Comparison of ENCODE assay signal across 16 cellular contexts in genomic region chr15:51771773-51772172, GRCh38. TPM values are rescaled to one million over a fixed set of nuclear protein-coding genes. Genes with fewer than 3 reads are reported as not detected.
A peak's percentile ranks its signal among the peaks of the same experiment; 100 is the strongest.
DNase-seq lines count a peak whose midpoint lies in the region; ATAC-seq and TF ChIP-seq lines count a peak whose summit lies in the region.
"Had no signal": no experiment of that assay in that cellular context is flagged by ENCODE, and none has a peak within 500 bp of the region (broad histone marks: within the 10 kb centered on the region; RNA-seq: fewer than 3 reads in every experiment).

No MANE protein-coding gene starts in this region.

- H3K27ac ChIP-seq in mesodermal cell (ENCODE audit: low read depth, low read length, severe bottlenecking): peak overlapping the region; percentile 63
- H3K27ac ChIP-seq: 22Rv1, RWPE1 had no signal

- H3K4me1 Mint-ChIP-seq in activated T-helper 17 cell treated with anti-CD3 and anti-CD28 coated beads, Interleukin-2, amount 50 U/mL, for 72 hours: peaks cover 11% of the 10 kb centered on the region
- peaks cover 4% of the 10 kb centered on the region for H3K4me1 Mint-ChIP-seq in mesothelial cell of epicardium

- H3K9me3 ChIP-seq in mesodermal cell (ENCODE audit: control insufficient read depth, low read length): no peaks in the 10 kb centered on the region

- peaks cover 15% of the 10 kb centered on the region for H3K36me3 Mint-ChIP-seq in activated T-helper 17 cell treated with anti-CD3 and anti-CD28 coated beads, Interleukin-2, amount 50 U/mL, for 72 hours (ENCODE audit: low read depth)
- peaks cover 13% of the 10 kb centered on the region for H3K36me3 Mint-ChIP-seq in mesothelial cell of epicardium

- no peaks in the 10 kb centered on the region for H3K9me3 Mint-ChIP-seq in activated T-helper 17 cell treated with anti-CD3 and anti-CD28 coated beads, Interleukin-2, amount 50 U/mL, for 72 hours
- no peaks in the 10 kb centered on the region for H3K9me3 Mint-ChIP-seq in mesothelial cell of epicardium
- H3K9me3 Mint-ChIP-seq: CD4-positive, CD25-positive, alpha-beta regulatory T cell had no signal

- peak overlapping the region; percentile 44 for H3K27ac Mint-ChIP-seq in activated T-helper 17 cell treated with anti-CD3 and anti-CD28 coated beads, Interleukin-2, amount 50 U/mL, for 72 hours
- no peak overlapping the region for H3K27ac Mint-ChIP-seq in mesothelial cell of epicardium
- H3K27ac Mint-ChIP-seq: B cell; CD4-positive, CD25-positive, alpha-beta regulatory T cell had no signal

- DNase-seq in NCI-H1417 (lab: John Stamatoyannopoulos, UW): peak in 2 of 3 experiments; percentile 51 to 79
- DNase-seq in NCI-H1417 treated with DMSO at 0.1 percent for 48 hours (lab: John Stamatoyannopoulos, UW): no peak
- DNase-seq in NCI-H2029 (lab: John Stamatoyannopoulos, UW): peak; percentile 23
- DNase-seq in mesothelial cell of epicardium (ENCODE audit: low spot score in 2 of 2, unreplicated experiment in 2 of 2): no peak
- DNase-seq in HPDE6-E6E7 (ENCODE audit: extremely low spot score): no peak
- DNase-seq: CD4-positive, CD25-positive, alpha-beta regulatory T cell; GOT3; NCI-H1048; NCI-H1694 treated with DMSO at 0.1 percent for 48 hours; NK-92 treated with Interleukin-12 subunit alpha and Interleukin-12 subunit beta, amount 100 ng/mL, for 24 hours had no signal

- no CpG with 5 or more reads among the region's 1 CpG for WGBS in mesodermal cell (ENCODE audit: insufficient coverage in 2 of 2), 2 experiments

- peaks cover 8% of the 10 kb centered on the region for H3K36me3 ChIP-seq in mesodermal cell (ENCODE audit: control insufficient read depth, insufficient read depth, low read length)

- H3K27me3 Mint-ChIP-seq in activated T-helper 17 cell treated with anti-CD3 and anti-CD28 coated beads, Interleukin-2, amount 50 U/mL, for 72 hours: no peaks in the 10 kb centered on the region
- H3K27me3 Mint-ChIP-seq in mesothelial cell of epicardium (ENCODE audit: low read depth): no peaks in the 10 kb centered on the region
- H3K27me3 Mint-ChIP-seq: B cell; CD4-positive, CD25-positive, alpha-beta regulatory T cell had no signal

- peaks cover 6% of the 10 kb centered on the region for H3K4me1 ChIP-seq in mesodermal cell (ENCODE audit: control insufficient read depth, insufficient read depth, low read length, poor library complexity, severe bottlenecking)

- TF ChIP-seq CTCF in mesothelial cell of epicardium (IDR thresholded peaks at IDR 0.05; ENCODE audit: unreplicated experiment): no peak

- no peak overlapping the region for H3K4me3 Mint-ChIP-seq in activated T-helper 17 cell treated with anti-CD3 and anti-CD28 coated beads, Interleukin-2, amount 50 U/mL, for 72 hours
- H3K4me3 Mint-ChIP-seq in mesothelial cell of epicardium: no peak overlapping the region
- H3K4me3 Mint-ChIP-seq: B cell; CD4-positive, CD25-positive, alpha-beta regulatory T cell had no signal

- H3K4me3 ChIP-seq in mesodermal cell (ENCODE audit: extremely low read depth, insufficient read depth, low read length, poor library complexity, severe bottlenecking): no peak overlapping the region

- no peak for ATAC-seq in activated T-helper 17 cell treated with anti-CD3 and anti-CD28 coated beads, Interleukin-2, amount 50 U/mL, for 72 hours (replicated peaks)
- no peak for ATAC-seq in HG02678 (IDR thresholded peaks at IDR 0.05; ENCODE audit: unreplicated experiment)

RNA-seq across cellular contexts. Expression of gene TMOD2, which starts 20.4 kb away (rescaled TPM):
- 1 to 10 TPM; 2.8 to 3.8 TPM for total RNA-seq in activated T-helper 17 cell treated with anti-CD3 and anti-CD28 coated beads, Interleukin-2, amount 50 U/mL, for 72 hours
- polyA plus RNA-seq in mesodermal cell (2013, experiment 1 of 2): 18.4 TPM
- 17.0 TPM for polyA plus RNA-seq in mesodermal cell (2013, experiment 2 of 2)
- 9.0 to 10.4 TPM (median 10.0 TPM) in 3 replicates for total RNA-seq in mesothelial cell of epicardium

RNA-seq across cellular contexts. Expression of gene LYSMD2, which starts 34.3 kb away (rescaled TPM):
- total RNA-seq in activated T-helper 17 cell treated with anti-CD3 and anti-CD28 coated beads, Interleukin-2, amount 50 U/mL, for 72 hours: 10 to 100 TPM; 10.9 to 16.2 TPM
- polyA plus RNA-seq in mesodermal cell (2013, experiment 1 of 2): 11.7 TPM
- polyA plus RNA-seq in mesodermal cell (2013, experiment 2 of 2): 12.3 TPM
- total RNA-seq in mesothelial cell of epicardium: 1.8 to 2.1 TPM (median 1.9 TPM) in 3 replicates

RNA-seq across cellular contexts. Expression of gene TMOD3, which starts 57.7 kb away (rescaled TPM):
- total RNA-seq in activated T-helper 17 cell treated with anti-CD3 and anti-CD28 coated beads, Interleukin-2, amount 50 U/mL, for 72 hours: 10 to 100 TPM; 64.5 to 76.9 TPM
- 26.1 TPM for polyA plus RNA-seq in mesodermal cell (2013, experiment 1 of 2)
- 27.1 TPM for polyA plus RNA-seq in mesodermal cell (2013, experiment 2 of 2)
- 25.7 to 28.3 TPM (median 27.2 TPM) in 3 replicates for total RNA-seq in mesothelial cell of epicardium

Comparison
In these comparisons a context has a peak if more than half of its experiments do, and no peak if none do; other contexts are left out.
1. DNase-seq: peak in NCI-H1417 (2 of 3) and NCI-H2029 (single experiment); none in NCI-H1417 treated with DMSO at 0.1 percent for 48 hours (single experiment), mesothelial cell of epicardium (0 of 2) and HPDE6-E6E7 (single experiment).